Comparison of ENCODE assay signal across 17 cellular contexts in genomic region chr17:66814026-66814425, GRCh38. TPM values are rescaled to one million over a fixed set of nuclear protein-coding genes. Genes with fewer than 3 reads are reported as not detected.
DNase-seq lines count a peak whose midpoint lies in the region; ATAC-seq and TF ChIP-seq lines count a peak whose summit lies in the region.
"Had no signal": no experiment of that assay in that cellular context is flagged by ENCODE, and none has a peak within 500 bp of the region (broad histone marks: within the 10 kb centered on the region; RNA-seq: fewer than 3 reads in every experiment).

No MANE protein-coding gene starts in this region.

- no peak overlapping the region for H3K27ac Mint-ChIP-seq in activated naive CD8-positive, alpha-beta T cell treated with anti-CD3 and anti-CD28 coated beads, Interleukin-2, amount 50 U/mL, for 24 hours
- H3K27ac Mint-ChIP-seq: CD8-positive, alpha-beta T cell had no signal

- H3K9me2 ChIP-seq in SK-N-SH: no peaks in the 10 kb centered on the region

- H3K79me2 ChIP-seq in SK-N-SH (ENCODE audit: insufficient read depth): no peaks in the 10 kb centered on the region

- H3K4me3 ChIP-seq in SK-N-SH (ENCODE audit: low read depth in 2 of 2, low read length in 1 of 2) (no peak overlapping the region), RWPE2 (ENCODE audit: severe bottlenecking) (no peak overlapping the region)
- H3K4me3 ChIP-seq: A549, HAP-1 had no signal

- H3K4me1 ChIP-seq in SK-N-SH (ENCODE audit: control insufficient read depth in 1 of 2, insufficient read depth in 2 of 2, low read depth in 1 of 2, low read length in 1 of 2) (no peaks in the 10 kb centered on the region), RWPE2 (ENCODE audit: insufficient read depth, poor library complexity, severe bottlenecking) (no peaks in the 10 kb centered on the region)
- H3K4me1 ChIP-seq: A549, HAP-1 had no signal

- no peak for TF ChIP-seq RAD21 in SK-N-SH (IDR thresholded peaks at IDR 0.05; ENCODE audit: low read length)

- H4K20me1 ChIP-seq in SK-N-SH (ENCODE audit: insufficient read depth): no peaks in the 10 kb centered on the region

- H3K36me3 ChIP-seq in SK-N-SH (replicated peaks in 1 of 2; ENCODE audit: control insufficient read depth in 1 of 2, insufficient read depth in 2 of 2, low read length in 1 of 2) (peaks cover 6 to 13% of the 10 kb centered on the region in 2 experiments), RWPE2 (ENCODE audit: low read depth) (no peaks in the 10 kb centered on the region)
- H3K36me3 ChIP-seq: HAP-1 had no signal

- no peak for TF ChIP-seq EP300 in SK-N-SH (IDR thresholded peaks at IDR 0.05; ENCODE audit: borderline replicate concordance in 1 of 2, low read depth in 1 of 2, low read length in 1 of 2)

- no peak for TF ChIP-seq CTCF in SK-N-SH (IDR thresholded peaks at IDR 0.05)
- TF ChIP-seq CTCF in RWPE2 (IDR thresholded peaks at IDR 0.05; ENCODE audit: poor library complexity, severe bottlenecking): no peak

- no peak overlapping the region for H3K27ac ChIP-seq in SK-N-SH (ENCODE audit: low read depth in 2 of 2, low read length in 1 of 2)
- no peak overlapping the region for H3K27ac ChIP-seq in RWPE2 (ENCODE audit: poor library complexity, severe bottlenecking)
- H3K27ac ChIP-seq in caudate nucleus (ENCODE audit: low read depth, low read length): no peak overlapping the region
- H3K27ac ChIP-seq: 22Rv1, A549 had no signal

- H3K9ac ChIP-seq in SK-N-SH: no peak overlapping the region

- peaks cover 5% of the 10 kb centered on the region for H3K9me3 Mint-ChIP-seq in activated naive CD8-positive, alpha-beta T cell treated with anti-CD3 and anti-CD28 coated beads, Interleukin-2, amount 50 U/mL, for 24 hours

- H3K4me1 Mint-ChIP-seq in activated naive CD8-positive, alpha-beta T cell treated with anti-CD3 and anti-CD28 coated beads, Interleukin-2, amount 50 U/mL, for 24 hours: no peaks in the 10 kb centered on the region

- H3K27me3 Mint-ChIP-seq in activated naive CD8-positive, alpha-beta T cell treated with anti-CD3 and anti-CD28 coated beads, Interleukin-2, amount 50 U/mL, for 24 hours: no peaks in the 10 kb centered on the region

- CTCF ChIA-PET in SK-N-SH (lab: Yijun Ruan, JAX): interaction anchor here (1.4 to 1.5 kb wide), 2 partner anchors 86 kb away, joined by 4 to 5 read pairs; no protein-coding TSS in a partner anchor

- DNase-seq in SK-N-SH (no peak), RWPE2 (ENCODE audit: low spot score) (peak; percentile 14), mesenteric fat pad (ENCODE audit: low spot score) (peak; percentile 33), caudate nucleus (lab: John Stamatoyannopoulos, UW) (no peak), NCI-H2196 treated with DMSO at 0.1 percent for 48 hours (lab: John Stamatoyannopoulos, UW; ENCODE audit: unreplicated experiment) (no peak)
- DNase-seq in activated naive CD8-positive, alpha-beta T cell treated with anti-CD3 and anti-CD28 coated beads, Interleukin-2, amount 50 U/mL, for 24 hours: no peak
- DNase-seq: AML-193; Calu3; CD8-positive, alpha-beta T cell; DMS79 treated with DMSO at 0.1 percent for 48 hours; GF-D8 had no signal

- peak; percentile 3; the same call in 2 of the 3 replicates for ATAC-seq in SK-N-SH treated with all-trans-retinoic acid at 6 μM for 48 hours
- no peak for ATAC-seq in RWPE2 (ENCODE audit: low read depth)
- ATAC-seq in activated naive CD8-positive, alpha-beta T cell treated with anti-CD3 and anti-CD28 coated beads, Interleukin-2, amount 50 U/mL, for 24 hours: no peak
- ATAC-seq: CD8-positive, alpha-beta T cell had no signal

- POLR2A ChIA-PET in SK-N-SH (lab: Yijun Ruan, JAX): no interaction called here

- H3K9me3 ChIP-seq in SK-N-SH (peaks cover 4% of the 10 kb centered on the region; the same call in 1 of the 2 replicates), RWPE2 (ENCODE audit: severe bottlenecking) (no peaks in the 10 kb centered on the region)
- H3K9me3 ChIP-seq: HAP-1 had no signal

- no peak overlapping the region for H3K4me2 ChIP-seq in SK-N-SH
- H3K4me2 ChIP-seq: A549 had no signal

- H3K27me3 ChIP-seq in SK-N-SH (ENCODE audit: insufficient read depth) (no peaks in the 10 kb centered on the region), RWPE2 (ENCODE audit: insufficient read depth, poor library complexity, severe bottlenecking) (peaks cover 22% of the 10 kb centered on the region)

- H3F3A ChIP-seq in SK-N-SH (replicated peaks; ENCODE audit: insufficient read depth): peaks cover 16% of the 10 kb centered on the region

- WGBS in SK-N-SH (ENCODE audit: low lambda C conversion rate): 83% methylated on average over 5 of the region's 6 CpGs

- H3K36me3 Mint-ChIP-seq in activated naive CD8-positive, alpha-beta T cell treated with anti-CD3 and anti-CD28 coated beads, Interleukin-2, amount 50 U/mL, for 24 hours (ENCODE audit: low read depth): no peaks in the 10 kb centered on the region

- no peak overlapping the region for H2AFZ ChIP-seq in SK-N-SH (ENCODE audit: low read depth)

- H3K4me3 Mint-ChIP-seq in activated naive CD8-positive, alpha-beta T cell treated with anti-CD3 and anti-CD28 coated beads, Interleukin-2, amount 50 U/mL, for 24 hours: no peak overlapping the region
- H3K4me3 Mint-ChIP-seq: CD8-positive, alpha-beta T cell had no signal

TF ChIP-seq in SK-N-SH treated with all-trans-retinoic acid at 6 μM for 48 hours, 23 proteins besides CTCF, POLR2A, EP300 and RAD21:
- TF ChIP-seq ESRRG (CRISPR knock-in tag; IDR thresholded peaks at IDR 0.05): no peak

TF ChIP-seq in SK-N-SH, 30 proteins besides CTCF, POLR2A, EP300 and RAD21:
- TF ChIP-seq SIN3A (IDR thresholded peaks at IDR 0.05; ENCODE audit: borderline replicate concordance, low read depth, low read length) (no peak), MAX (IDR thresholded peaks at IDR 0.05; ENCODE audit: low read depth) (no peak), NRF1 (IDR thresholded peaks at IDR 0.05; ENCODE audit: low read depth, low read length) (no peak), SMC3 (IDR thresholded peaks at IDR 0.05; ENCODE audit: low read depth, low read length) (no peak), RCOR1 (IDR thresholded peaks at IDR 0.05; ENCODE audit: low read length) (no peak)

RNA-seq across cellular contexts. Expression of gene CACNG5, which starts 20.9 kb away (rescaled TPM):
- polyA plus RNA-seq in SK-N-SH (2012; rRNA removed): 0.10 and 0.23 TPM in 2 replicates
- polyA plus RNA-seq in SK-N-SH (2012; cell fraction: cytosol; rRNA removed): 0.05 TPM in 1 of 2 replicates, not detected in the other
- 0.07 and 0.11 TPM in 2 replicates for polyA plus RNA-seq in SK-N-SH (2012; cell fraction: nucleus; rRNA removed)
- not detected for total RNA-seq in mesenteric fat pad
- total RNA-seq: Calu3; CD8-positive, alpha-beta T cell; H4 had no signal
- polyA plus RNA-seq: BJ had no signal

Comparison
In these comparisons a context has a peak if more than half of its experiments do, and no peak if none do; other contexts are left out.
1. DNase-seq: peak in RWPE2 (single experiment) and mesenteric fat pad (single experiment); none in SK-N-SH (single experiment), caudate nucleus (0 of 61), NCI-H2196 treated with DMSO at 0.1 percent for 48 hours (single experiment) and activated naive CD8-positive, alpha-beta T cell treated with anti-CD3 and anti-CD28 coated beads, Interleukin-2, amount 50 U/mL, for 24 hours (single experiment).